In genomic region chr3:31028766-31029165, GRCh38 we compare ENCODE assay signal across 20 cellular contexts.
A peak's percentile ranks its signal among the peaks of the same experiment; 100 is the strongest.
DNase-seq lines count a peak whose midpoint lies in the region; ATAC-seq and TF ChIP-seq lines count a peak whose summit lies in the region.
"Had no signal": no experiment of that assay in that cellular context is flagged by ENCODE, and none has a peak within 500 bp of the region (broad histone marks: within the 10 kb centered on the region; RNA-seq: fewer than 3 reads in every experiment).

No MANE protein-coding gene starts in this region.

- H3K4me1 Mint-ChIP-seq in activated CD4-positive, alpha-beta T cell treated with anti-CD3 and anti-CD28 coated beads, Interleukin-2, amount 10 ng/mL, durations not matched to agents 24 days and 14 days: no peaks in the 10 kb centered on the region
- H3K4me1 Mint-ChIP-seq: B cell had no signal

- no peaks in the 10 kb centered on the region for H3K36me3 Mint-ChIP-seq in activated CD4-positive, alpha-beta T cell treated with anti-CD3 and anti-CD28 coated beads, Interleukin-2, amount 10 ng/mL, durations not matched to agents 24 days and 14 days (ENCODE audit: low read depth)
- H3K36me3 Mint-ChIP-seq: CD8-positive, alpha-beta T cell had no signal

- no peak overlapping the region for H2AK5ac ChIP-seq in trophoblast cell (ENCODE audit: low read length)

- no peak overlapping the region for H2BK120ac ChIP-seq in trophoblast cell (ENCODE audit: insufficient read depth, low read length, poor library complexity)

- no peaks in the 10 kb centered on the region for H3K79me1 ChIP-seq in trophoblast cell (ENCODE audit: low read length)

- H3K9me3 Mint-ChIP-seq in activated CD4-positive, alpha-beta T cell treated with anti-CD3 and anti-CD28 coated beads, Interleukin-2, amount 10 ng/mL, durations not matched to agents 24 days and 14 days: peaks cover 5% of the 10 kb centered on the region

- H3K4me3 ChIP-seq in fibroblast of the aortic adventitia (ENCODE audit: low read depth, low read length) (no peak overlapping the region), trophoblast cell (ENCODE audit: low read depth, low read length) (no peak overlapping the region)
- H3K4me3 ChIP-seq: A549; BLaER1 treated with 17β-estradiol and CSF1 and Interleukin-3, amounts not matched to agents 10 nM and 100 nM had no signal

- H3K4me2 ChIP-seq in trophoblast cell (ENCODE audit: low read length): no peak overlapping the region
- H3K4me2 ChIP-seq: A549; BLaER1 treated with 17β-estradiol and CSF1 and Interleukin-3, amounts not matched to agents 10 nM and 100 nM had no signal

- no peak overlapping the region for H3K4ac ChIP-seq in trophoblast cell (ENCODE audit: low read depth, low read length)

- no peak for ATAC-seq in HG03159 (IDR thresholded peaks at IDR 0.05; ENCODE audit: unreplicated experiment)
- ATAC-seq: A549; CD8-positive, alpha-beta T cell had no signal

- H2AFZ ChIP-seq in trophoblast cell (ENCODE audit: insufficient read depth, low read length, poor library complexity): no peak overlapping the region

- intact Hi-C loops in activated CD4-positive, alpha-beta T cell treated with anti-CD3 and anti-CD28 coated beads, Interleukin-2, amount 10 ng/mL, durations not matched to agents 24 days and 14 days (cut with micrococcal nuclease): no loop called here

- H3K4me1 ChIP-seq in trophoblast cell (ENCODE audit: control insufficient read depth in 1 of 2, insufficient read depth in 2 of 2, low read length in 2 of 2): peaks cover 5 to 6% of the 10 kb centered on the region in 2 experiments
- H3K4me1 ChIP-seq: A549; BLaER1 treated with 17β-estradiol and CSF1 and Interleukin-3, amounts not matched to agents 10 nM and 100 nM; Caco-2 had no signal

- TF ChIP-seq CTCF in fibroblast of the aortic adventitia (IDR thresholded peaks at IDR 0.05; ENCODE audit: insufficient read depth, low read length): no peak

- H3K23ac ChIP-seq in trophoblast cell (ENCODE audit: low read length): no peak overlapping the region

- no peaks in the 10 kb centered on the region for H3K27me3 Mint-ChIP-seq in activated CD4-positive, alpha-beta T cell treated with anti-CD3 and anti-CD28 coated beads, Interleukin-2, amount 10 ng/mL, durations not matched to agents 24 days and 14 days
- H3K27me3 Mint-ChIP-seq: B cell; CD4-positive, alpha-beta T cell had no signal

- no peak overlapping the region for H4K12ac ChIP-seq in trophoblast cell (ENCODE audit: low read depth, low read length)

- H3K36me3 ChIP-seq in trophoblast cell (ENCODE audit: control insufficient read depth in 1 of 2, insufficient read depth in 2 of 2, low read length in 2 of 2): no peaks in the 10 kb centered on the region
- H3K36me3 ChIP-seq: BLaER1 treated with 17β-estradiol and CSF1 and Interleukin-3, amounts not matched to agents 10 nM and 100 nM had no signal

- H4K91ac ChIP-seq in trophoblast cell (ENCODE audit: low read depth, low read length): no peak overlapping the region

- no peak overlapping the region for H3K18ac ChIP-seq in trophoblast cell (ENCODE audit: low read length)

- H3K27ac ChIP-seq in trophoblast cell (ENCODE audit: low read depth, low read length): no peak overlapping the region
- H3K27ac ChIP-seq: 22Rv1; A549; BLaER1 treated with 17β-estradiol and CSF1 and Interleukin-3, amounts not matched to agents 10 nM and 100 nM; C4-2B had no signal

- no peak overlapping the region for H2BK5ac ChIP-seq in trophoblast cell (ENCODE audit: low read depth, low read length, poor library complexity)

- WGBS in trophoblast cell (ENCODE audit: extremely low coverage, insufficient coverage, insufficient read length): no CpG with 5 or more reads among the region's 1 CpG

- H3K9ac ChIP-seq in trophoblast cell (ENCODE audit: low read length): no peak overlapping the region
- H3K9ac ChIP-seq: BLaER1 treated with 17β-estradiol and CSF1 and Interleukin-3, amounts not matched to agents 10 nM and 100 nM had no signal

- peak overlapping the region; percentile 30 for H2BK12ac ChIP-seq in trophoblast cell (ENCODE audit: low read length)

- no peak overlapping the region for H3K27ac Mint-ChIP-seq in activated CD4-positive, alpha-beta T cell treated with anti-CD3 and anti-CD28 coated beads, Interleukin-2, amount 10 ng/mL, durations not matched to agents 24 days and 14 days
- H3K27ac Mint-ChIP-seq: B cell; CD4-positive, alpha-beta T cell; CD8-positive, alpha-beta T cell had no signal

- no peak overlapping the region for H3K14ac ChIP-seq in trophoblast cell (ENCODE audit: low read length)

- no peaks in the 10 kb centered on the region for H3K9me3 ChIP-seq in trophoblast cell (ENCODE audit: insufficient read depth, low read depth, low read length)
- H3K9me3 ChIP-seq: Caco-2 had no signal

- H4K8ac ChIP-seq in trophoblast cell (ENCODE audit: low read depth, low read length): no peak overlapping the region

- H3K27me3 ChIP-seq in trophoblast cell (ENCODE audit: insufficient read depth, low read length): no peaks in the 10 kb centered on the region
- H3K27me3 ChIP-seq: BLaER1 treated with 17β-estradiol and CSF1 and Interleukin-3, amounts not matched to agents 10 nM and 100 nM had no signal

- H3K79me2 ChIP-seq in trophoblast cell (ENCODE audit: control insufficient read depth, insufficient read depth, low read length, poor library complexity): no peaks in the 10 kb centered on the region

- DNase-seq in activated CD4-positive, alpha-beta T cell treated with anti-CD3 and anti-CD28 coated beads, Interleukin-2, amount 10 ng/mL, durations not matched to agents 24 days and 14 days: peak; percentile 2
- DNase-seq in activated CD4-positive, alpha-beta T cell treated with anti-CD3 and anti-CD28 coated beads for 4 hours: no peak
- peak; percentile 59 for DNase-seq in fibroblast of gingiva (ENCODE audit: low read depth)
- DNase-seq in fibroblast of the aortic adventitia (ENCODE audit: low read depth): peak; percentile 41
- DNase-seq in trophoblast cell: no peak
- no peak for DNase-seq in stimulated activated CD4-positive, alpha-beta T cell treated with anti-CD3 and anti-CD28 coated beads, Interleukin-2, amount 100 ng/mL, for 48 hours
- DNase-seq in stimulated activated CD4-positive, alpha-beta T cell treated with anti-CD3 and anti-CD28 coated beads, Interleukin-15, amount 100 ng/mL, for 24 hours: no peak
- DNase-seq: AML-193; Caco-2; Calu3; CD4-positive, alpha-beta T cell; CD8-positive, alpha-beta T cell; DMS79 treated with DMSO at 0.1 percent for 48 hours; GF-D8 had no signal

- no peak overlapping the region for H3K4me3 Mint-ChIP-seq in activated CD4-positive, alpha-beta T cell treated with anti-CD3 and anti-CD28 coated beads, Interleukin-2, amount 10 ng/mL, durations not matched to agents 24 days and 14 days
- H3K4me3 Mint-ChIP-seq: B cell; CD4-positive, alpha-beta T cell; CD8-positive, alpha-beta T cell had no signal

Comparison
In these comparisons a context has a peak if more than half of its experiments do, and no peak if none do; other contexts are left out.
1. DNase-seq: peak in activated CD4-positive, alpha-beta T cell treated with anti-CD3 and anti-CD28 coated beads, Interleukin-2, amount 10 ng/mL, durations not matched to agents 24 days and 14 days (single experiment), fibroblast of gingiva (single experiment) and fibroblast of the aortic adventitia (single experiment); none in activated CD4-positive, alpha-beta T cell treated with anti-CD3 and anti-CD28 coated beads for 4 hours (0 of 2), trophoblast cell (0 of 2), stimulated activated CD4-positive, alpha-beta T cell treated with anti-CD3 and anti-CD28 coated beads, Interleukin-2, amount 100 ng/mL, for 48 hours (0 of 2) and stimulated activated CD4-positive, alpha-beta T cell treated with anti-CD3 and anti-CD28 coated beads, Interleukin-15, amount 100 ng/mL, for 24 hours (single experiment).